Comparison of ENCODE assay signal across 1 cellular context in genomic region chr5:150499437-150499956, GRCh38.
TF ChIP-seq lines count a peak whose summit lies in the region.

No MANE protein-coding gene starts in this region.

TF ChIP-seq in K562, 482 proteins besides CTCF, POLR2A, EP300 and RAD21 (continued from another document):
- TF ChIP-seq MYNN (IDR thresholded peaks at IDR 0.05) (peak; percentile 79), MYNN (CRISPR knock-in tag; IDR thresholded peaks at IDR 0.05) (no peak), ZBTB33 (CRISPR knock-in tag; IDR thresholded peaks at IDR 0.05) (no peak), XRCC5 (IDR thresholded peaks at IDR 0.05; ENCODE audit: low read depth, low read length) (0 out of 2 replicates have a peak, but pooled peaks have one; percentile 48), ZSCAN29 (IDR thresholded peaks at IDR 0.05) (peak; percentile 99), HDAC1 (IDR thresholded peaks at IDR 0.05) (peak in 1 of 2 experiments; percentile 90; a peak in 2 of 4 replicates), NR2F6 (CRISPR knock-in tag; IDR thresholded peaks at IDR 0.05) (no peak), NCOR1 (IDR thresholded peaks at IDR 0.05) (peak; percentile 93), POU5F1 (IDR thresholded peaks at IDR 0.05; ENCODE audit: borderline replicate concordance, low read depth, low read length, partially characterized antibody) (no peak), NCOA1 (IDR thresholded peaks at IDR 0.05; ENCODE audit: low read depth) (peak; percentile 75; the same call in 1 of the 2 replicates), NFIC (IDR thresholded peaks at IDR 0.05) (peak; percentile 90), RBM39 (optimal IDR thresholded peaks at IDR 0.05; ENCODE audit: low read depth, low read length) (no peak), RB1 (IDR thresholded peaks at IDR 0.05; ENCODE audit: low read depth) (0 out of 2 replicates have a peak, but pooled peaks have one; percentile 32), ARID3A (IDR thresholded peaks at IDR 0.05; ENCODE audit: borderline replicate concordance, low read depth, low read length) (no peak), POLR2G (IDR thresholded peaks at IDR 0.05; ENCODE audit: low read depth, low read length) (no peak), HOXB6 (CRISPR knock-in tag; IDR thresholded peaks at IDR 0.05; ENCODE audit: borderline replicate concordance) (no peak), UBTF (IDR thresholded peaks at IDR 0.05; ENCODE audit: borderline replicate concordance in 1 of 2, low read depth in 2 of 2, low read length in 2 of 2) (0 out of 4 replicates have a peak, but pooled peaks of 1 of the 2 experiments have one; percentile 70), DLX4 (CRISPR knock-in tag; IDR thresholded peaks at IDR 0.05) (no peak), MAZ (CRISPR knock-in tag; conservative IDR thresholded peaks at IDR 0.05 in 1 of 2, IDR thresholded peaks at IDR 0.05 in 1 of 2) (peak; percentile 54; a peak in 1 of 4 replicates), ETS1 (conservative IDR thresholded peaks at IDR 0.05; ENCODE audit: control insufficient read depth, low read depth, low read length) (peak; percentile 83), SRSF3 (IDR thresholded peaks at IDR 0.05; ENCODE audit: insufficient read depth, low read length) (no peak), ADNP (tag; IDR thresholded peaks at IDR 0.05) (no peak), ETV1 (tag; conservative IDR thresholded peaks at IDR 0.05; ENCODE audit: low read depth) (0 out of 2 replicates have a peak, but pooled peaks have one; percentile 10), MTF1 (CRISPR knock-in tag; IDR thresholded peaks at IDR 0.05; ENCODE audit: borderline replicate concordance) (no peak), CXXC5 (CRISPR knock-in tag; IDR thresholded peaks at IDR 0.05) (peak; percentile 95), DACH1 (IDR thresholded peaks at IDR 0.05; ENCODE audit: partially characterized antibody) (peak; percentile 78)
